ENCODE assay signal across 8 cellular contexts in genomic region chr7:56033671-56034432, GRCh38. TPM values are rescaled to one million over a fixed set of nuclear protein-coding genes. Genes with fewer than 3 reads are reported as not detected.
DNase-seq lines count a peak whose midpoint lies in the region; ATAC-seq and TF ChIP-seq lines count a peak whose summit lies in the region.

No MANE protein-coding gene starts in this region.

- peak overlapping the region; percentile 41 to 63 for H3K9ac ChIP-seq in mucosa of rectum (ENCODE audit: low read depth in 1 of 2, low read length in 2 of 2)

- POLR2A ChIA-PET in Caco-2 (lab: Charles Lee) = interaction anchor here (0.5 to 2.3 kb wide), 6 partner anchors 13 to 300 kb away, joined by 3 to 79 read pairs (median 8); partner anchors contain the start of genes CCT6A, CHCHD2, PSPH and SUMF2

- TF ChIP-seq CTCF in Caco-2 (IDR thresholded peaks at IDR 0.05; ENCODE audit: insufficient read depth in 1 of 2, low read depth in 1 of 2, low read length in 1 of 2, severe bottlenecking in 1 of 2, unreplicated experiment in 1 of 2) (peak; percentile 31 to 55), epithelial cell of esophagus (IDR thresholded peaks at IDR 0.05; ENCODE audit: insufficient read depth, low read depth, low read length, missing control alignments) (peak; percentile 19)

- intact Hi-C loops in Caco-2 (cut with micrococcal nuclease; ENCODE audit: unreplicated experiment) = loop anchor here (1.0 kb wide), 3 partner anchors 12 to 30 kb away; partner anchors contain the start of genes CCT6A, PSPH and SUMF2

- DNase-seq in Caco-2 (peak; percentile 96), NOMO-1 treated with dmso at 0.1 percent for 144 hours (lab: John Stamatoyannopoulos, UW; ENCODE audit: unreplicated experiment) (peak; percentile 68), epithelial cell of esophagus (ENCODE audit: low read depth) (peak; percentile 73)
- peak; percentile 78 for DNase-seq in activated CD8-positive, alpha-beta memory T cell treated with anti-CD3 and anti-CD28 coated beads, Interleukin-2, amount 10 ng/mL, durations not matched to agents 7 days and 5 days
- peak; percentile 24 to 46 for DNase-seq in stimulated activated CD8-positive, alpha-beta memory T cell treated with anti-CD3 and anti-CD28 coated beads, Interleukin-7, amount 100 ng/mL, for 1 hour (ENCODE audit: low read depth in 2 of 2)

- CTCF ChIA-PET in Caco-2 (lab: Charles Lee) = interaction anchor here (0.6 to 2.7 kb wide), 7 partner anchors 12 to 70 kb away, joined by 3 to 42 read pairs (median 8); partner anchors contain the start of genes CCT6A, NIPSNAP2, PSPH and SUMF2
- CTCF ChIA-PET in activated CD8-positive, alpha-beta memory T cell treated with anti-CD3 and anti-CD28 coated beads, Interleukin-2, amount 10 ng/mL, durations not matched to agents 7 days and 5 days (lab: Charles Lee) = interaction anchor here (0.7 to 2.2 kb wide), 3 partner anchors 17 to 82 kb away, joined by 3 to 11 read pairs (median 3); partner anchors contain the start of genes CCT6A and PSPH

- no peaks in the 10 kb centered on the region for H3K27me3 ChIP-seq in Caco-2 (replicated peaks; ENCODE audit: control insufficient read depth, insufficient read depth, low read length)
- no peaks in the 10 kb centered on the region for H3K27me3 ChIP-seq in mucosa of rectum (ENCODE audit: control insufficient read depth in 2 of 2, insufficient read depth in 2 of 2, low read length in 2 of 2)

- peak; percentile 99 for ATAC-seq in GM19463 (IDR thresholded peaks at IDR 0.05; ENCODE audit: unreplicated experiment)
- ATAC-seq in HG03575 (IDR thresholded peaks at IDR 0.05; ENCODE audit: extremely low read depth, insufficient number of reproducible peaks, low FRiP score, unreplicated experiment) = peak; percentile 89
- peak; percentile 97 for ATAC-seq in activated CD8-positive, alpha-beta memory T cell treated with anti-CD3 and anti-CD28 coated beads, Interleukin-2, amount 10 ng/mL, durations not matched to agents 7 days and 5 days

- H3K36me3 Mint-ChIP-seq in Caco-2 (ENCODE audit: insufficient read depth, unreplicated experiment) = peaks cover 51% of the 10 kb centered on the region
- peaks cover 9% of the 10 kb centered on the region for H3K36me3 Mint-ChIP-seq in activated CD8-positive, alpha-beta memory T cell treated with anti-CD3 and anti-CD28 coated beads, Interleukin-2, amount 10 ng/mL, durations not matched to agents 7 days and 5 days

- H3K4me3 Mint-ChIP-seq in Caco-2 (ENCODE audit: unreplicated experiment) = peak overlapping the region; percentile 85
- peak overlapping the region; percentile 84 for H3K4me3 Mint-ChIP-seq in activated CD8-positive, alpha-beta memory T cell treated with anti-CD3 and anti-CD28 coated beads, Interleukin-2, amount 10 ng/mL, durations not matched to agents 7 days and 5 days

- no peaks in the 10 kb centered on the region for H3K27me3 Mint-ChIP-seq in Caco-2 (ENCODE audit: insufficient read depth, unreplicated experiment)
- H3K27me3 Mint-ChIP-seq in activated CD8-positive, alpha-beta memory T cell treated with anti-CD3 and anti-CD28 coated beads, Interleukin-2, amount 10 ng/mL, durations not matched to agents 7 days and 5 days = no peaks in the 10 kb centered on the region

- H3K36me3 ChIP-seq in Caco-2 (ENCODE audit: control insufficient read depth, insufficient read depth, low read length) = no peaks in the 10 kb centered on the region
- no peaks in the 10 kb centered on the region for H3K36me3 ChIP-seq in mucosa of rectum (ENCODE audit: control insufficient read depth in 2 of 2, insufficient read depth in 2 of 2, low read length in 2 of 2)

- H3K27ac Mint-ChIP-seq in Caco-2 (ENCODE audit: unreplicated experiment) = peak overlapping the region; percentile 89
- peak overlapping the region; percentile 84 for H3K27ac Mint-ChIP-seq in activated CD8-positive, alpha-beta memory T cell treated with anti-CD3 and anti-CD28 coated beads, Interleukin-2, amount 10 ng/mL, durations not matched to agents 7 days and 5 days

- H3K27ac ChIP-seq in mucosa of rectum (ENCODE audit: low read depth in 2 of 2, low read length in 2 of 2) = peak overlapping the region; percentile 20 to 38

- H3K9me3 Mint-ChIP-seq in Caco-2 (ENCODE audit: unreplicated experiment) = no peaks in the 10 kb centered on the region
- H3K9me3 Mint-ChIP-seq in activated CD8-positive, alpha-beta memory T cell treated with anti-CD3 and anti-CD28 coated beads, Interleukin-2, amount 10 ng/mL, durations not matched to agents 7 days and 5 days (ENCODE audit: low read depth) = no peaks in the 10 kb centered on the region

- peaks cover 21% of the 10 kb centered on the region for H3K4me1 Mint-ChIP-seq in Caco-2 (ENCODE audit: low read depth, unreplicated experiment)
- H3K4me1 Mint-ChIP-seq in activated CD8-positive, alpha-beta memory T cell treated with anti-CD3 and anti-CD28 coated beads, Interleukin-2, amount 10 ng/mL, durations not matched to agents 7 days and 5 days = peaks cover 9% of the 10 kb centered on the region

- no peaks in the 10 kb centered on the region for H3K9me3 ChIP-seq in Caco-2
- H3K9me3 ChIP-seq in mucosa of rectum (ENCODE audit: control insufficient read depth in 2 of 2, low read length in 2 of 2) = no peaks in the 10 kb centered on the region

- H3K4me3 ChIP-seq in Caco-2 (ENCODE audit: low read depth, low read length) (peak overlapping the region; percentile 80), epithelial cell of esophagus (ENCODE audit: low read length) (peak overlapping the region; percentile 70), mucosa of rectum (ENCODE audit: low read length in 2 of 2) (peak overlapping the region; percentile 77 to 87)

- TSS peak; percentile 46 for BruUV-seq in Caco-2 (replicated peaks; lab: Mats Ljungman, UMichigan)

- peaks cover 29% of the 10 kb centered on the region for H3K4me1 ChIP-seq in Caco-2
- no peaks in the 10 kb centered on the region for H3K4me1 ChIP-seq in mucosa of rectum (ENCODE audit: control insufficient read depth in 2 of 2, insufficient read depth in 2 of 2, low read length in 2 of 2)

RNA-seq across cellular contexts. Expression of gene PSPH, which starts 17.4 kb away (rescaled TPM):
- 107 and 111 TPM in 2 replicates for total RNA-seq in Caco-2 (2022)
- total RNA-seq in activated CD8-positive, alpha-beta memory T cell treated with anti-CD3 and anti-CD28 coated beads, Interleukin-2, amount 10 ng/mL, durations not matched to agents 7 days and 5 days = 10 to 100 TPM; 12.4 to 22.2 TPM

RNA-seq across cellular contexts. Expression of gene CCT6A, which starts 17.7 kb away (rescaled TPM):
- total RNA-seq in Caco-2 (2022) = 242 and 248 TPM in 2 replicates
- 100 to 1,000 TPM; 120 to 181 TPM for total RNA-seq in activated CD8-positive, alpha-beta memory T cell treated with anti-CD3 and anti-CD28 coated beads, Interleukin-2, amount 10 ng/mL, durations not matched to agents 7 days and 5 days

RNA-seq across cellular contexts. Expression of gene SUMF2, which starts 30.2 kb away (rescaled TPM):
- 150 and 172 TPM in 2 replicates for total RNA-seq in Caco-2 (2022)
- 100 to 1,000 TPM; 115 to 145 TPM for total RNA-seq in activated CD8-positive, alpha-beta memory T cell treated with anti-CD3 and anti-CD28 coated beads, Interleukin-2, amount 10 ng/mL, durations not matched to agents 7 days and 5 days

RNA-seq across cellular contexts. Expression of gene PHKG1, which starts 58.9 kb away (rescaled TPM):
- 1.1 and 1.6 TPM in 2 replicates for total RNA-seq in Caco-2 (2022)
- total RNA-seq in activated CD8-positive, alpha-beta memory T cell treated with anti-CD3 and anti-CD28 coated beads, Interleukin-2, amount 10 ng/mL, durations not matched to agents 7 days and 5 days = 1 to 10 TPM; 1.8 to 2.5 TPM

Comparison
In these comparisons a context has a peak if more than half of its experiments do, and no peak if none do; other contexts are left out.
1. Peak in every context shown above with its lines: DNase-seq, ATAC-seq, H3K4me3 ChIP-seq and H3K27ac ChIP-seq.
2. DNase-seq: peak in every context shown above with its lines; median percentile 96 in Caco-2; 78 in activated CD8-positive, alpha-beta memory T cell treated with anti-CD3 and anti-CD28 coated beads, Interleukin-2, amount 10 ng/mL, durations not matched to agents 7 days and 5 days; 73 in epithelial cell of esophagus; 68 in NOMO-1 treated with dmso at 0.1 percent for 144 hours; 35 in stimulated activated CD8-positive, alpha-beta memory T cell treated with anti-CD3 and anti-CD28 coated beads, Interleukin-7, amount 100 ng/mL, for 1 hour.